In the genomic region with DNA sequence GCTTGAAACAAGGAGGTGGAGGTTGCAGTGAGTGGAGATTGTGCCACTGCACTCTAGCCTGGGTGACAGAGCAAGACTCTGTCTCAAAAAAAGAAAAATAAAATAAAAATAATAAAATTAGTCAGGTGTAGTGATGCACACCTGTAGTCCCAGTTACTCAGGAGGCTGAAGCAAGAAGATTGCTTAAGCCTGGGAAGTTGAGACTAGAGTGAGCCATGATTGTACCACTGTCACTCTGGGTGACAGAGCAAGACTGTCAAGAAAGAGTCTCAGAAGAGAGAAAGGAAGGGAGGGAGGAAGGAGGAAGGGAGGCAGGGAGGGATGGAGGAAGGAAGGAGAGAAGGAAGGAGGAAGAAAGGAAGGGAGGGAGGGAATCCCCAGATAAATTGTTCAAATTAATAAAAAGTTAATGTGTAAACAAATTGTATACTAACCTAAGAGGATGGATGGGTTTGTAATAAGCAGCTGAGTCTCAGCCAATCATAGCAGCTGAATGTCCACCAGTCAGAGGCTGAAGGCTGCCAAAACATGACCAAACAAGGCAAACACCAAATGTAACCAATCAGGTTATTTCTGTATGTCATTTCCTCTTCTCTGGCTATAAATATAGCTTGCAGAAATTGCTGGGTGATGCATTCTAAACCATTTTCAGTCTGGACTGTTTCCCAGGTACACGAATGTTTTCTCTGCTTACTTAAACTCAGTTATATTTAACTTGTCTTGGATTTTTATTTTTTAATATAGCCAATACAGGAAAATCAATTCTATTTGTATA, we compare ENCODE assay signal across 9 cellular contexts. TPM values are rescaled to one million over a fixed set of nuclear protein-coding genes. Genes with fewer than 3 reads are reported as not detected.
DNase-seq lines count a peak whose midpoint lies in the region; ATAC-seq and TF ChIP-seq lines count a peak whose summit lies in the region.
"Had no signal": no experiment of that assay in that cellular context is flagged by ENCODE, and none has a peak within 500 bp of the region (broad histone marks: within the 10 kb centered on the region; RNA-seq: fewer than 3 reads in every experiment).

No MANE protein-coding gene starts in this region.

- H3K4me1 ChIP-seq in CD4-positive, alpha-beta memory T cell (ENCODE audit: insufficient read depth, low read length): peaks cover 34% of the 10 kb centered on the region
- H3K4me1 ChIP-seq in HEK293 (ENCODE audit: control insufficient read depth, insufficient read depth, low read length) (no peaks in the 10 kb centered on the region), lower lobe of right lung (peaks cover 3% of the 10 kb centered on the region)

- no peaks in the 10 kb centered on the region for H3K27me3 ChIP-seq in CD4-positive, alpha-beta memory T cell (ENCODE audit: insufficient read depth, low read length)
- no peaks in the 10 kb centered on the region for H3K27me3 ChIP-seq in lower lobe of right lung (ENCODE audit: low read depth)

- no peaks in the 10 kb centered on the region for H3K9me3 Mint-ChIP-seq in CD4-positive, alpha-beta memory T cell

- H3K9me3 ChIP-seq in CD4-positive, alpha-beta memory T cell (ENCODE audit: control insufficient read depth in 1 of 2, low read length in 2 of 2): no peaks in the 10 kb centered on the region
- no peaks in the 10 kb centered on the region for H3K9me3 ChIP-seq in HEK293 (ENCODE audit: control insufficient read depth, insufficient read depth, low read depth, low read length)
- no peaks in the 10 kb centered on the region for H3K9me3 ChIP-seq in lower lobe of right lung

- POLR2A ChIA-PET in CD4-positive, alpha-beta memory T cell (lab: Charles Lee; ENCODE audit: partially characterized antibody): interaction anchor here (1.5 to 2.3 kb wide), 2 partner anchors 12 to 38 kb away, joined by 4 to 12 read pairs; partner anchors contain the start of gene GPR132
- POLR2A ChIA-PET in HEK293 (lab: Yijun Ruan, JAX): no interaction called here

- no peak overlapping the region for H3K4me3 ChIP-seq in CD4-positive, alpha-beta memory T cell (ENCODE audit: low read length in 2 of 2)
- H3K4me3 ChIP-seq in HEK293 (ENCODE audit: low read depth, low read length) (no peak overlapping the region), fibroblast of mammary gland (ENCODE audit: control insufficient read depth, low read depth, low read length) (no peak overlapping the region), lower lobe of right lung (no peak overlapping the region)

- intact Hi-C loops in CD4-positive, alpha-beta memory T cell (cut with micrococcal nuclease): no loop called here
- intact Hi-C loops in lower lobe of right lung (cut with DNase I): no loop called here

- H3K36me3 Mint-ChIP-seq in CD4-positive, alpha-beta memory T cell: peaks cover 3 to 6% of the 10 kb centered on the region in 2 donors

- DNase-seq in CD4-positive, alpha-beta memory T cell: no peak
- DNase-seq in SK-MEL-5 (ENCODE audit: low read depth, low spot score) (peak; percentile 57), fibroblast of mammary gland (ENCODE audit: low read depth) (peak; percentile 80), lower lobe of right lung (no peak), NCI-H2196 (lab: John Stamatoyannopoulos, UW; ENCODE audit: unreplicated experiment) (no peak), islet precursor cell (no peak)
- DNase-seq: amygdala had no signal

- H3K4me3 Mint-ChIP-seq in CD4-positive, alpha-beta memory T cell: peak overlapping the region in 2 of 8 donors; percentile 15 to 36

- in situ Hi-C loops in SK-MEL-5 (cut with HindIII; ENCODE audit: low pct_unique_long_range_greater_than_20kb, low sequenced_read_pairs): no loop called here

- no peaks in the 10 kb centered on the region for H3K27me3 Mint-ChIP-seq in CD4-positive, alpha-beta memory T cell

- no peak for TF ChIP-seq CTCF in HEK293 (tag by site-specific recombination; IDR thresholded peaks at IDR 0.05)
- no peak for TF ChIP-seq CTCF in fibroblast of mammary gland (conservative IDR thresholded peaks at IDR 0.05; ENCODE audit: control insufficient read depth, insufficient read depth, low read depth, low read length)
- TF ChIP-seq CTCF in lower lobe of right lung (IDR thresholded peaks at IDR 0.05): no peak

- H3K27ac Mint-ChIP-seq in CD4-positive, alpha-beta memory T cell: peak overlapping the region in 4 of 7 donors; percentile 10 to 93 (median 76)

- ATAC-seq in HG02763 (IDR thresholded peaks at IDR 0.05; ENCODE audit: unreplicated experiment) (no peak), lower lobe of right lung (no peak)

- no peak overlapping the region for H3K27ac ChIP-seq in CD4-positive, alpha-beta memory T cell (ENCODE audit: low read depth, low read length)
- H3K27ac ChIP-seq in HEK293 (ENCODE audit: extremely low read depth, low read depth, low read length): no peak overlapping the region
- H3K27ac ChIP-seq in lower lobe of right lung: no peak overlapping the region

- CTCF ChIA-PET in CD4-positive, alpha-beta memory T cell (lab: Charles Lee; ENCODE audit: partially characterized antibody): interaction anchor here (1.5 to 3.5 kb wide), 2 partner anchors 19 to 64 kb away, joined by 4 to 17 read pairs; no protein-coding TSS in a partner anchor
- CTCF ChIA-PET in HEK293 (lab: Yijun Ruan, JAX): interaction anchor here (0.6 to 2.8 kb wide), 2 partner anchors 52 to 304 kb away, joined by 3 to 12 read pairs; no protein-coding TSS in a partner anchor

- peaks cover 10 to 49% (median 27%) of the 10 kb centered on the region in 4 donors for H3K4me1 Mint-ChIP-seq in CD4-positive, alpha-beta memory T cell

- H3K36me3 ChIP-seq in CD4-positive, alpha-beta memory T cell (ENCODE audit: insufficient read depth, low read length): no peaks in the 10 kb centered on the region
- H3K36me3 ChIP-seq in HEK293 (ENCODE audit: control insufficient read depth in 2 of 2, insufficient read depth in 1 of 2, low read length in 2 of 2): no peaks in the 10 kb centered on the region
- H3K36me3 ChIP-seq in lower lobe of right lung: no peaks in the 10 kb centered on the region

TF ChIP-seq in HEK293, 187 proteins besides CTCF, POLR2A, EP300 and RAD21 (continues in another document):
- no peak for TF ChIP-seq ZNF335 (tag by site-specific recombination; conservative IDR thresholded peaks at IDR 0.05)
- no peak for TF ChIP-seq ZNF776 (tag by site-specific recombination; IDR thresholded peaks at IDR 0.05; ENCODE audit: borderline replicate concordance)
- TF ChIP-seq ZNF501 (tag by site-specific recombination; IDR thresholded peaks at IDR 0.05): no peak
- TF ChIP-seq MYNN (tag by site-specific recombination; IDR thresholded peaks at IDR 0.05; ENCODE audit: borderline replicate concordance): no peak
- TF ChIP-seq ZNF148 (tag by site-specific recombination; IDR thresholded peaks at IDR 0.05; ENCODE audit: borderline replicate concordance): no peak
- peak; percentile 28; the same call in 1 of the 2 replicates for TF ChIP-seq PRDM1 (tag by site-specific recombination; IDR thresholded peaks at IDR 0.05)
- TF ChIP-seq IKZF3 (tag by site-specific recombination; IDR thresholded peaks at IDR 0.05): no peak
- TF ChIP-seq ZNF37A (tag by site-specific recombination; IDR thresholded peaks at IDR 0.05): no peak
- TF ChIP-seq ZNF366 (tag by site-specific recombination; conservative IDR thresholded peaks at IDR 0.05): peak; percentile 89
- no peak for TF ChIP-seq ZNF549 (tag by site-specific recombination; IDR thresholded peaks at IDR 0.05)
- TF ChIP-seq ZNF596 (tag by site-specific recombination; IDR thresholded peaks at IDR 0.05): no peak

RNA-seq across cellular contexts. Expression of gene CDCA4, which starts 6.1 kb away (rescaled TPM):
- total RNA-seq in CD4-positive, alpha-beta memory T cell: 10 to 100 TPM; 17.1 to 19.0 TPM
- 10 to 100 TPM; 18.7 to 20.9 TPM for polyA plus RNA-seq in CD4-positive, alpha-beta memory T cell
- 88.0 and 90.8 TPM in 2 replicates for total RNA-seq in SK-MEL-5 (2014; rRNA removed; shearing (Covaris generic))
- 101 and 102 TPM in 2 replicates for polyA plus RNA-seq in SK-MEL-5 (2015; cell fraction: cytosol; rRNA removed)
- polyA plus RNA-seq in SK-MEL-5 (2015; cell fraction: nucleus; rRNA removed): 58.1 and 74.6 TPM in 2 replicates
- 6.9 TPM for total RNA-seq in lower lobe of right lung

RNA-seq across cellular contexts. Expression of gene GPR132, which starts 38.3 kb away (rescaled TPM):
- total RNA-seq in CD4-positive, alpha-beta memory T cell: 10 to 100 TPM; 47.3 to 49.2 TPM
- 10 to 100 TPM in 1 of 2 donors, 1 to 10 TPM in 1; 4.9 to 40.0 TPM for polyA plus RNA-seq in CD4-positive, alpha-beta memory T cell
- total RNA-seq in SK-MEL-5 (2014; rRNA removed; shearing (Covaris generic)): not detected in 2 replicates
- polyA plus RNA-seq in SK-MEL-5 (2015; cell fraction: cytosol; rRNA removed): not detected in 2 replicates
- not detected in 2 replicates for polyA plus RNA-seq in SK-MEL-5 (2015; cell fraction: nucleus; rRNA removed)
- 7.2 TPM for total RNA-seq in lower lobe of right lung

RNA-seq across cellular contexts. Expression of gene CLBA1, which starts 41.4 kb away (rescaled TPM):
- total RNA-seq in CD4-positive, alpha-beta memory T cell: 1 to 10 TPM; 1.3 to 1.6 TPM
- 1 to 10 TPM; 1.2 to 1.3 TPM for polyA plus RNA-seq in CD4-positive, alpha-beta memory T cell
- 11.8 and 13.6 TPM in 2 replicates for total RNA-seq in SK-MEL-5 (2014; rRNA removed; shearing (Covaris generic))
- 14.5 and 15.6 TPM in 2 replicates for polyA plus RNA-seq in SK-MEL-5 (2015; cell fraction: cytosol; rRNA removed)
- polyA plus RNA-seq in SK-MEL-5 (2015; cell fraction: nucleus; rRNA removed): 62.7 and 72.5 TPM in 2 replicates
- 10.5 TPM for total RNA-seq in lower lobe of right lung

RNA-seq across cellular contexts. Expression of gene AHNAK2, which starts 48.8 kb away (rescaled TPM):
- under 1 TPM; 0.06 to 0.15 TPM for total RNA-seq in CD4-positive, alpha-beta memory T cell
- polyA plus RNA-seq in CD4-positive, alpha-beta memory T cell: not detected
- 12.3 and 13.3 TPM in 2 replicates for total RNA-seq in SK-MEL-5 (2014; rRNA removed; shearing (Covaris generic))
- 5.8 and 8.0 TPM in 2 replicates for polyA plus RNA-seq in SK-MEL-5 (2015; cell fraction: cytosol; rRNA removed)
- polyA plus RNA-seq in SK-MEL-5 (2015; cell fraction: nucleus; rRNA removed): 97.1 and 159 TPM in 2 replicates
- total RNA-seq in lower lobe of right lung: 10.8 TPM

Comparison
In these comparisons a context has a peak if more than half of its experiments do, and no peak if none do; other contexts are left out.
1. DNase-seq: peak in SK-MEL-5 (single experiment) and fibroblast of mammary gland (single experiment); none in CD4-positive, alpha-beta memory T cell (0 of 5), lower lobe of right lung (single experiment), NCI-H2196 (single experiment) and islet precursor cell (single experiment).